Comparison of ENCODE assay signal across 8 cellular contexts in the genomic region with DNA sequence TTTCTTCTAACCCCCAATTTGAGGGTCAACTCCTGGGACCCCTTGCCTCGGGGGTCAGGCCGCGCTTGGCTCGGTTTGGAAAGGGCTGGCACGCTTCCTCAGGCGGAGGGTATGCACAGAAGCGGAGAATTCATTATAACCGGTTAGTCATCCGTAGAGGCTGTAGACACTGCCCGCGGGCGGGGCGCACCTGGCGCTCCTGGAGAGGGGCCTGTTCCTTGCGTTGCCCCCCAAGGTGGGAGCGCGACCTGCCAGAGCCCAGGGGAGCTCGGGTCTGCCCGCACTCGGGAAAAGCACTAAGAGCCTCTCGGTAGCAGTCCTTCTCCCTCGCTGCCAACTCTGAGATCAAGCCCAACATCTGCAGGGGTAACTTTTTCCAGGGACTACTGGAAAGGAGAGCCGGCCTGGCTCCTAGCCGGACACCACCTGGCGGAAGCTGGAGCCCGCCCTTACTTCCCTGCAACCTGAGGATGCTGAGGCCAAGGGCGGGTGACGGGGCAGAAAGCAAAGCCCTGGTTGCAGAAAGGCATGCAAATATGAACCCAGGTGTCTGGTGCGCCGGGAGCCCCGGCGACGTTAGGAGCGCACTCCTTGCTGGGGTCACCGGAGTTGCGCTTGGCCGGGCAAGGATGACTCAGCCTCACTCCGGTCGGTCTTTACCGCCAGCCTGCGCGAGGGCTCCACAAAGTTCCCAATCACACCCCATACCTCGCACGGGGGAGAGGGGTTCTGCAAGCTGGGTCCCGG. TPM values are rescaled to one million over a fixed set of nuclear protein-coding genes. Genes with fewer than 3 reads are reported as not detected.
DNase-seq lines count a peak whose midpoint lies in the region; ATAC-seq and TF ChIP-seq lines count a peak whose summit lies in the region.

No MANE protein-coding gene starts in this region.

- H3K4me3 ChIP-seq in HEK293 (ENCODE audit: low read depth, low read length) (peak overlapping the region; percentile 49), RWPE2 (ENCODE audit: severe bottlenecking) (peak overlapping the region; percentile 30)

- H3K36me3 ChIP-seq in HEK293 (ENCODE audit: control insufficient read depth in 2 of 2, insufficient read depth in 1 of 2, low read length in 2 of 2) (no peaks in the 10 kb centered on the region), RWPE2 (ENCODE audit: low read depth) (no peaks in the 10 kb centered on the region)

- DNase-seq in Daoy (ENCODE audit: low read depth) (peak; percentile 38), RWPE2 (ENCODE audit: low spot score) (no peak), left kidney (ENCODE audit: low read depth, low spot score) (peak; percentile 82), Ammon's horn (ENCODE audit: low spot score) (no peak), GF-D8 (lab: John Stamatoyannopoulos, UW) (no peak), SW 1271 (lab: John Stamatoyannopoulos, UW) (no peak)
- DNase-seq in stimulated activated CD4-positive, alpha-beta T cell treated with anti-CD3 and anti-CD28 coated beads, Interleukin-4, amount 100 ng/mL, for 24 hours = no peak

- POLR2A ChIA-PET in HEK293 (lab: Yijun Ruan, JAX) = interaction anchor here (0.8 kb wide), 1 partner anchor 118 kb away, joined by 3 read pairs; no protein-coding TSS in a partner anchor

- CTCF ChIA-PET in HEK293 (lab: Yijun Ruan, JAX) = no interaction called here

- peaks cover 2% of the 10 kb centered on the region; the same call in 1 of the 2 replicates for H3K4me1 ChIP-seq in HEK293 (ENCODE audit: control insufficient read depth, insufficient read depth, low read length)
- H3K4me1 ChIP-seq in RWPE2 (ENCODE audit: insufficient read depth, poor library complexity, severe bottlenecking) = no peaks in the 10 kb centered on the region

- H3K27ac ChIP-seq in HEK293 (ENCODE audit: extremely low read depth, low read depth, low read length) = no peak overlapping the region; the same call in 1 of the 2 replicates
- H3K27ac ChIP-seq in RWPE2 (ENCODE audit: poor library complexity, severe bottlenecking) = no peak overlapping the region

- ATAC-seq in RWPE2 (ENCODE audit: low read depth) = peak; percentile 61

- no peaks in the 10 kb centered on the region for H3K9me3 ChIP-seq in HEK293 (ENCODE audit: control insufficient read depth, insufficient read depth, low read depth, low read length)
- H3K9me3 ChIP-seq in RWPE2 (ENCODE audit: severe bottlenecking) = no peaks in the 10 kb centered on the region

- peaks cover 61% of the 10 kb centered on the region for H3K27me3 ChIP-seq in RWPE2 (ENCODE audit: insufficient read depth, poor library complexity, severe bottlenecking)

- TF ChIP-seq CTCF in HEK293 (tag by site-specific recombination; IDR thresholded peaks at IDR 0.05) = no peak
- TF ChIP-seq CTCF in RWPE2 (IDR thresholded peaks at IDR 0.05; ENCODE audit: poor library complexity, severe bottlenecking) = no peak

TF ChIP-seq in HEK293, 187 proteins besides CTCF, POLR2A, EP300 and RAD21:
- TF ChIP-seq KLF9 (tag by site-specific recombination; IDR thresholded peaks at IDR 0.05; ENCODE audit: low read depth) = no peak
- TF ChIP-seq KLF8 (tag by site-specific recombination; IDR thresholded peaks at IDR 0.05) = no peak
- TF ChIP-seq GLIS1 (tag by site-specific recombination; IDR thresholded peaks at IDR 0.05) = 0 out of 2 replicates have a peak, but pooled peaks have one; percentile 9
- no peak for TF ChIP-seq ZNF514 (tag by site-specific recombination; IDR thresholded peaks at IDR 0.05)
- no peak for TF ChIP-seq ZNF473 (tag by site-specific recombination; IDR thresholded peaks at IDR 0.05)
- peak; percentile 54; the same call in 1 of the 2 replicates for TF ChIP-seq ZBTB20 (tag by site-specific recombination; IDR thresholded peaks at IDR 0.05)
- no peak for TF ChIP-seq ZNF391 (tag by site-specific recombination; IDR thresholded peaks at IDR 0.05; ENCODE audit: borderline replicate concordance, low read depth)
- no peak for TF ChIP-seq ZNF623 (tag by site-specific recombination; IDR thresholded peaks at IDR 0.05)
- no peak for TF ChIP-seq KLF7 (tag by site-specific recombination; IDR thresholded peaks at IDR 0.05; ENCODE audit: borderline replicate concordance)
- peak; percentile 17; the same call in 1 of the 2 replicates for TF ChIP-seq GLIS2 (tag by site-specific recombination; IDR thresholded peaks at IDR 0.05)
- no peak for TF ChIP-seq ZNF114 (tag by site-specific recombination; IDR thresholded peaks at IDR 0.05)

RNA-seq across cellular contexts. Expression of a gene that starts 1.5 kb away (rescaled TPM):
- total RNA-seq in Daoy (2014; rRNA removed; shearing (Covaris generic)) = 1.3 and 2.0 TPM in 2 replicates

Comparison
In these comparisons a context has a peak if more than half of its experiments do, and no peak if none do; other contexts are left out.
1. DNase-seq: peak in Daoy (single experiment) and left kidney (single experiment); none in RWPE2 (single experiment), Ammon's horn (single experiment), GF-D8 (single experiment), SW 1271 (0 of 2) and stimulated activated CD4-positive, alpha-beta T cell treated with anti-CD3 and anti-CD28 coated beads, Interleukin-4, amount 100 ng/mL, for 24 hours (single experiment).